11 cellular contexts compared by ENCODE assay signal in genomic region chr6:111841822-111842221, GRCh38. TPM values are rescaled to one million over a fixed set of nuclear protein-coding genes. Genes with fewer than 3 reads are reported as not detected.
DNase-seq lines count a peak whose midpoint lies in the region; ATAC-seq, FAIRE-seq and TF ChIP-seq lines count a peak whose summit lies in the region.
"Had no signal": no experiment of that assay in that cellular context is flagged by ENCODE, and none has a peak within 500 bp of the region (broad histone marks: within the 10 kb centered on the region; RNA-seq: fewer than 3 reads in every experiment).

No MANE protein-coding gene starts in this region.

- no peak for TF ChIP-seq EP300 in H1 (IDR thresholded peaks at IDR 0.05; ENCODE audit: borderline replicate concordance in 1 of 2, low read depth in 2 of 2, low read length in 2 of 2)

- H4K5ac ChIP-seq in H1 (ENCODE audit: insufficient read length, low read depth, low read length) = no peak overlapping the region

- H3K79me1 ChIP-seq in H1 (ENCODE audit: low read depth, low read length) = peaks cover 7% of the 10 kb centered on the region; the same call in 1 of the 2 replicates

- no peak overlapping the region for H3K23ac ChIP-seq in H1 (ENCODE audit: insufficient read length)

- H3K27me3 ChIP-seq in Peyer's patch (no peaks in the 10 kb centered on the region), H1 (replicated peaks in 1 of 4; ENCODE audit: control insufficient read depth in 3 of 4, extremely low read depth in 1 of 4, insufficient read depth in 3 of 4, low read length in 3 of 4) (no peaks in the 10 kb centered on the region), skeletal muscle satellite cell (ENCODE audit: control insufficient read depth, insufficient read depth, low read length) (no peaks in the 10 kb centered on the region)

- 0 out of 2 replicates have a peak overlapping the region, but pooled peaks have one; percentile 33 for H3K18ac ChIP-seq in H1 (ENCODE audit: extremely low read depth, low read length)

- CTCF ChIA-PET in H1 (lab: Charles Lee; ENCODE audit: partially characterized antibody) = interaction anchor here (1.0 to 1.3 kb wide), 2 partner anchors 9 to 27 kb away, joined by 3 to 4 read pairs; no protein-coding TSS in a partner anchor

- ATAC-seq in HG03520 (IDR thresholded peaks at IDR 0.05; ENCODE audit: unreplicated experiment) (no peak), HG02973 (IDR thresholded peaks at IDR 0.05; ENCODE audit: unreplicated experiment) (no peak)
- ATAC-seq: activated CD4-positive, CD25-positive, alpha-beta regulatory T cell treated with anti-CD3 and anti-CD28 coated beads, Interleukin-2, amount 50 U/mL, for 24 hours had no signal

- H3K4me2 ChIP-seq in H1 (ENCODE audit: insufficient read depth in 1 of 2, low read depth in 2 of 2, low read length in 2 of 2) (no peak overlapping the region), skeletal muscle satellite cell (ENCODE audit: low read length) (peak overlapping the region; percentile 55)

- no peak overlapping the region for H2BK20ac ChIP-seq in H1 (ENCODE audit: low read length)

- no peaks in the 10 kb centered on the region for H3K36me3 ChIP-seq in Peyer's patch
- no peaks in the 10 kb centered on the region for H3K36me3 ChIP-seq in H1 (ENCODE audit: control insufficient read depth in 2 of 4, insufficient read depth in 4 of 4, low read length in 3 of 4)
- H3K36me3 ChIP-seq in skeletal muscle satellite cell (ENCODE audit: insufficient read depth, low read length) = peaks cover 16% of the 10 kb centered on the region

- no peak overlapping the region for H3K56ac ChIP-seq in H1 (replicated peaks; ENCODE audit: insufficient read length, low read depth, low read length)

- POLR2A ChIA-PET in H1 (lab: Charles Lee; ENCODE audit: partially characterized antibody) = no interaction called here

- peaks cover 0 to 10% of the 10 kb centered on the region in 2 experiments for H4K20me1 ChIP-seq in H1 (replicated peaks in 1 of 2; ENCODE audit: control insufficient read depth in 1 of 2, insufficient read depth in 2 of 2, low read length in 2 of 2)

- TF ChIP-seq CTCF in Peyer's patch (IDR thresholded peaks at IDR 0.05) (no peak), H1 (IDR thresholded peaks at IDR 0.05; ENCODE audit: control extremely low read depth in 1 of 3, insufficient read depth in 1 of 3, low read depth in 1 of 3, low read length in 3 of 3) (no peak)

- H2BK12ac ChIP-seq in H1 (ENCODE audit: low read depth, low read length) = peak overlapping the region; percentile 86

- no peak overlapping the region for H2BK120ac ChIP-seq in H1 (replicated peaks; ENCODE audit: low read depth, low read length)

- H3K4me1 ChIP-seq in Peyer's patch (peaks cover 0 to 34% (median 6%) of the 10 kb centered on the region in 4 donors), H1 (replicated peaks in 1 of 4; ENCODE audit: control insufficient read depth in 3 of 4, insufficient read depth in 4 of 4, low read length in 3 of 4) (peaks cover 16 to 31% (median 21%) of the 10 kb centered on the region in 4 experiments), skeletal muscle satellite cell (ENCODE audit: control insufficient read depth, insufficient read depth, low read length) (peaks cover 53% of the 10 kb centered on the region)

- H3K79me2 ChIP-seq in H1 (ENCODE audit: control insufficient read depth in 1 of 2, insufficient read depth in 2 of 2, low read length in 2 of 2) = peaks cover 0 to 12% of the 10 kb centered on the region in 2 experiments; a peak in 1 of 4 replicates

- DNase-seq in NK-92 treated with Interleukin-12 subunit alpha and Interleukin-12 subunit beta, amount 100 ng/mL, for 24 hours (lab: John Stamatoyannopoulos, UW) = peak; percentile 61
- DNase-seq in NK-92 (lab: John Stamatoyannopoulos, UW; ENCODE audit: unreplicated experiment) (no peak), Peyer's patch (peak in 2 of 3 donors; percentile 67 to 83), H1 (ENCODE audit: low read depth in 1 of 2, low spot score in 2 of 2) (no peak), cerebellar cortex (ENCODE audit: low spot score) (no peak)
- DNase-seq: stimulated activated CD4-positive, alpha-beta T cell treated with anti-CD3 and anti-CD28 coated beads, Interleukin-4, amount 100 ng/mL, for 24 hours had no signal

- TF ChIP-seq POLR2A in Peyer's patch (IDR thresholded peaks at IDR 0.05) = no peak
- TF ChIP-seq POLR2A in H1 (IDR thresholded peaks at IDR 0.05; ENCODE audit: control extremely low read depth in 1 of 2, low read depth in 2 of 2, low read length in 2 of 2) = no peak

- FAIRE-seq in H1 (lab: Jason Lieb, UNC) = no peak

- no peak overlapping the region for H2AFZ ChIP-seq in H1 (ENCODE audit: low read length)

- no peak overlapping the region for H3K4me3 ChIP-seq in Peyer's patch
- H3K4me3 ChIP-seq in H1 (ENCODE audit: extremely low read depth in 1 of 4, insufficient read depth in 2 of 4, low read depth in 3 of 4, low read length in 4 of 4) = no peak overlapping the region
- H3K4me3 ChIP-seq in skeletal muscle satellite cell (ENCODE audit: low read length) = peak overlapping the region; percentile 16

- no peak overlapping the region for H4K8ac ChIP-seq in H1 (ENCODE audit: extremely low read depth, insufficient read depth, low read length)

- H3K9me3 ChIP-seq in Peyer's patch (no peaks in the 10 kb centered on the region), H1 (ENCODE audit: insufficient read depth in 2 of 2, low read depth in 1 of 2, low read length in 1 of 2) (no peaks in the 10 kb centered on the region), skeletal muscle satellite cell (replicated peaks; ENCODE audit: low read length) (no peaks in the 10 kb centered on the region)

- H4K91ac ChIP-seq in H1 (replicated peaks; ENCODE audit: insufficient read length, low read length) = no peak overlapping the region

- no peak overlapping the region; a peak in 1 of 7 replicates for H3K9ac ChIP-seq in H1 (replicated peaks in 1 of 4; ENCODE audit: extremely low read depth in 1 of 4, low read depth in 3 of 4, low read length in 3 of 4)
- peak overlapping the region; percentile 72 for H3K9ac ChIP-seq in skeletal muscle satellite cell (ENCODE audit: low read depth, low read length)

- no peak overlapping the region for H2BK15ac ChIP-seq in H1 (ENCODE audit: low read length)

- peak overlapping the region; percentile 80 for H2AK5ac ChIP-seq in H1 (ENCODE audit: low read depth, low read length)

- WGBS in H1 (ENCODE audit: extremely low coverage in 1 of 2, insufficient coverage in 1 of 2, insufficient read length in 1 of 2, insufficient replicate concordance in 2 of 2, low coverage in 1 of 2, low lambda C conversion rate in 2 of 2, missing lambda C conversion rate in 1 of 2), 2 experiments = 78% methylated on average over 6 of the region's 6 CpGs; no CpG with 5 or more reads in 1 of the 2 experiments

- H3K4ac ChIP-seq in H1 (replicated peaks; ENCODE audit: insufficient read length, low read depth, low read length) = no peak overlapping the region

- no peaks in the 10 kb centered on the region for H3K23me2 ChIP-seq in H1 (ENCODE audit: low read depth, low read length)

- H3K14ac ChIP-seq in H1 (ENCODE audit: insufficient read length) = no peak overlapping the region

- H2BK5ac ChIP-seq in H1 (ENCODE audit: low read depth, low read length) = peak overlapping the region; percentile 49; the same call in 1 of the 2 replicates

- TF ChIP-seq RAD21 in H1 (IDR thresholded peaks at IDR 0.05 in 1 of 2, conservative IDR thresholded peaks at IDR 0.05 in 1 of 2; ENCODE audit: low read depth in 2 of 2, low read length in 2 of 2) = no peak

- H3K27ac ChIP-seq in Peyer's patch = peak overlapping the region in 3 of 4 donors; percentile 0 to 62 (median 48)
- H3K27ac ChIP-seq in H1 (ENCODE audit: low read depth, low read length) = no peak overlapping the region
- H3K27ac ChIP-seq: 22Rv1 had no signal

TF ChIP-seq in H1, 55 proteins besides CTCF, POLR2A, EP300 and RAD21:
- TF ChIP-seq RBBP5 (IDR thresholded peaks at IDR 0.05; ENCODE audit: borderline replicate concordance, low read depth, low read length) = no peak
- TF ChIP-seq MAX (IDR thresholded peaks at IDR 0.05) = no peak
- no peak for TF ChIP-seq TEAD4 (IDR thresholded peaks at IDR 0.05; ENCODE audit: low read depth, low read length)
- no peak for TF ChIP-seq JUND (IDR thresholded peaks at IDR 0.05; ENCODE audit: low read length)
- no peak for TF ChIP-seq SP2 (IDR thresholded peaks at IDR 0.05; ENCODE audit: low read length)
- no peak for TF ChIP-seq BACH1 (IDR thresholded peaks at IDR 0.05; ENCODE audit: low read length)
- TF ChIP-seq FOSL1 (IDR thresholded peaks at IDR 0.05; ENCODE audit: insufficient read depth, low read depth, low read length) = no peak
- TF ChIP-seq CBX8 (IDR thresholded peaks at IDR 0.05; ENCODE audit: borderline replicate concordance, low read depth, low read length) = no peak
- no peak for TF ChIP-seq TAF7 (optimal IDR thresholded peaks at IDR 0.05; ENCODE audit: borderline replicate concordance, low read depth, low read length)
- no peak for TF ChIP-seq CEBPB (IDR thresholded peaks at IDR 0.05; ENCODE audit: low read depth, low read length)
- no peak for TF ChIP-seq GTF2F1 (IDR thresholded peaks at IDR 0.05; ENCODE audit: borderline replicate concordance, low read depth, low read length)
- TF ChIP-seq SIN3A (conservative IDR thresholded peaks at IDR 0.05 in 1 of 2, IDR thresholded peaks at IDR 0.05 in 1 of 2; ENCODE audit: low read depth in 1 of 2, low read length in 2 of 2) = no peak
- no peak for TF ChIP-seq JUN (IDR thresholded peaks at IDR 0.05; ENCODE audit: low read depth, low read length)

RNA-seq across cellular contexts. Expression of gene FYN, which starts 31.4 kb away (rescaled TPM):
- total RNA-seq in Peyer's patch = 100 to 1,000 TPM in 1 of 4 donors, 10 to 100 TPM in 3; 55.3 to 249 (median 74.3) TPM
- total RNA-seq in H1 (2021; fragmentation: NEBNext Ultra II Directional; extraction: Animal tissue kit (Norgen Biotek cat#: 25700)) = 92.5 and 97.2 TPM in 2 replicates
- 46.8 and 79.6 TPM in 2 replicates for polyA plus RNA-seq in H1 (2011; rRNA removed)
- 69.4 TPM for polyA plus RNA-seq in H1 (2011; cell fraction: cytosol; rRNA removed)
- 110 TPM for polyA plus RNA-seq in H1 (2011; cell fraction: nucleus; rRNA removed)
- 87.4 to 117 TPM (median 95.3 TPM) in 4 replicates for polyA plus RNA-seq in H1 (2012, experiment 1 of 2)
- polyA plus RNA-seq in H1 (2012, experiment 2 of 2) = 21.2 TPM
- 59.2 TPM for polyA plus RNA-seq in H1 (2013, experiment 1 of 2)
- 58.6 TPM for polyA plus RNA-seq in H1 (2013, experiment 2 of 2)
- 74.0 and 105 TPM in 2 replicates for polyA minus RNA-seq in H1 (2011; rRNA and poly(A)+ RNA removed)
- 39.4 TPM for polyA minus RNA-seq in H1 (2011; cell fraction: cytosol; rRNA and poly(A)+ RNA removed)
- polyA minus RNA-seq in H1 (2011; cell fraction: nucleus; rRNA and poly(A)+ RNA removed) = 81.6 TPM
- total RNA-seq in skeletal muscle satellite cell (2012; rRNA removed) = 56.4 and 62.4 TPM in 2 replicates

Comparison
In these comparisons a context has a peak if more than half of its experiments do, and no peak if none do; other contexts are left out.
1. DNase-seq: peak in NK-92 treated with Interleukin-12 subunit alpha and Interleukin-12 subunit beta, amount 100 ng/mL, for 24 hours (single experiment) and Peyer's patch (2 of 3); none in NK-92 (single experiment), H1 (0 of 2) and cerebellar cortex (single experiment).